ENCODE assay signal across 1 cellular context in genomic region chr11:9214765-9215164, GRCh38.
TF ChIP-seq lines count a peak whose summit lies in the region.

No MANE protein-coding gene starts in this region.

TF ChIP-seq in H1, 55 proteins besides CTCF, POLR2A, EP300 and RAD21:
- TF ChIP-seq JUND (IDR thresholded peaks at IDR 0.05; ENCODE audit: low read length) = peak; percentile 67; the same call in 1 of the 2 replicates
- no peak for TF ChIP-seq SP4 (IDR thresholded peaks at IDR 0.05; ENCODE audit: low read length)
- TF ChIP-seq POLR2AphosphoS5 (IDR thresholded peaks at IDR 0.05; ENCODE audit: low read depth, low read length) = no peak
- TF ChIP-seq JUN (IDR thresholded peaks at IDR 0.05; ENCODE audit: low read depth, low read length) = 0 out of 2 replicates have a peak, but pooled peaks have one; percentile 3
- TF ChIP-seq SP2 (IDR thresholded peaks at IDR 0.05; ENCODE audit: low read length) = no peak
- no peak for TF ChIP-seq KDM1A (IDR thresholded peaks at IDR 0.05; ENCODE audit: borderline replicate concordance, low read length)
TF ChIP-seq in H1: peak in this region for 2.
